Comparison of ENCODE assay signal across 16 cellular contexts in genomic region chr20:59668926-59669325, GRCh38.
A peak's percentile ranks its signal among the peaks of the same experiment; 100 is the strongest.
DNase-seq lines count a peak whose midpoint lies in the region; ATAC-seq and TF ChIP-seq lines count a peak whose summit lies in the region.
"Had no signal": no experiment of that assay in that cellular context is flagged by ENCODE, and none has a peak within 500 bp of the region (broad histone marks: within the 10 kb centered on the region; RNA-seq: fewer than 3 reads in every experiment).

No MANE protein-coding gene starts in this region.

- peaks cover 0 to 100% (median 16%) of the 10 kb centered on the region in 11 experiments; a peak in 16 of 22 replicates for H4K20me1 ChIP-seq in BLaER1 treated with 17β-estradiol and CSF1 and Interleukin-3, amounts not matched to agents 10 nM and 100 nM

- TF ChIP-seq POLR2A in esophagus muscularis mucosa (IDR thresholded peaks at IDR 0.05; ENCODE audit: low read depth): no peak
- TF ChIP-seq POLR2A in adrenal gland (IDR thresholded peaks at IDR 0.05): no peak

- DNase-seq in activated CD8-positive, alpha-beta memory T cell treated with anti-CD3 and anti-CD28 coated beads, Interleukin-2, amount 10 ng/mL, durations not matched to agents 7 days and 5 days: peak; percentile 25
- DNase-seq in activated CD8-positive, alpha-beta memory T cell treated with anti-CD3 and anti-CD28 coated beads, Interleukin-2, amount 50 U/mL, for 4 hours: no peak
- DNase-seq in esophagus muscularis mucosa (ENCODE audit: extremely low spot score) (peak; percentile 37), osteocyte (ENCODE audit: extremely low spot score, unreplicated experiment) (peak; percentile 53), adrenal gland (no peak)
- DNase-seq in activated CD4-positive, alpha-beta T cell treated with anti-CD3 and anti-CD28 coated beads for 1 hour: no peak
- DNase-seq: 8988T; CD4-positive, alpha-beta T cell; DMS153; DMS79; GDM1; HCEC 1CT had no signal

- no peak for TF ChIP-seq EP300 in esophagus muscularis mucosa (IDR thresholded peaks at IDR 0.05)

- H3K36me3 ChIP-seq in BLaER1 treated with 17β-estradiol and CSF1 and Interleukin-3, amounts not matched to agents 10 nM and 100 nM: peaks cover 0 to 100% (median 13%) of the 10 kb centered on the region in 11 experiments; a peak in 13 of 22 replicates
- H3K36me3 ChIP-seq in esophagus muscularis mucosa (no peaks in the 10 kb centered on the region), adrenal gland (replicated peaks in 1 of 2) (no peaks in the 10 kb centered on the region)

- no peaks in the 10 kb centered on the region for H3K9me3 ChIP-seq in BLaER1 treated with 17β-estradiol and CSF1 and Interleukin-3, amounts not matched to agents 10 nM and 100 nM (replicated peaks in 1 of 11)
- H3K9me3 ChIP-seq in esophagus muscularis mucosa (no peaks in the 10 kb centered on the region), adrenal gland (replicated peaks in 1 of 3) (no peaks in the 10 kb centered on the region)

- no peaks in the 10 kb centered on the region for H3K9me3 Mint-ChIP-seq in activated CD8-positive, alpha-beta memory T cell treated with anti-CD3 and anti-CD28 coated beads, Interleukin-2, amount 10 ng/mL, durations not matched to agents 7 days and 5 days (ENCODE audit: low read depth)
- no peaks in the 10 kb centered on the region for H3K9me3 Mint-ChIP-seq in osteocyte (ENCODE audit: unreplicated experiment)
- H3K9me3 Mint-ChIP-seq: CD4-positive, alpha-beta T cell; GM23338 had no signal

- H3K27ac ChIP-seq in BLaER1 treated with 17β-estradiol and CSF1 and Interleukin-3, amounts not matched to agents 10 nM and 100 nM: 0 out of 22 replicates have a peak overlapping the region, but pooled peaks of 1 of the 11 experiments have one; percentile 16
- no peak overlapping the region for H3K27ac ChIP-seq in esophagus muscularis mucosa (replicated peaks in 1 of 4)
- no peak overlapping the region for H3K27ac ChIP-seq in adrenal gland
- H3K27ac ChIP-seq: C4-2B had no signal

- H3K27me3 Mint-ChIP-seq in activated CD8-positive, alpha-beta memory T cell treated with anti-CD3 and anti-CD28 coated beads, Interleukin-2, amount 10 ng/mL, durations not matched to agents 7 days and 5 days: no peaks in the 10 kb centered on the region
- no peaks in the 10 kb centered on the region for H3K27me3 Mint-ChIP-seq in osteocyte (ENCODE audit: unreplicated experiment)

- TF ChIP-seq CTCF in esophagus muscularis mucosa (IDR thresholded peaks at IDR 0.05) (no peak), osteocyte (IDR thresholded peaks at IDR 0.05) (no peak), adrenal gland (IDR thresholded peaks at IDR 0.05) (no peak)

- intact Hi-C loops in esophagus muscularis mucosa (cut with DNase I): no loop called here
- intact Hi-C loops in adrenal gland (cut with DNase I): no loop called here

- ATAC-seq in activated CD8-positive, alpha-beta memory T cell treated with anti-CD3 and anti-CD28 coated beads, Interleukin-2, amount 10 ng/mL, durations not matched to agents 7 days and 5 days: no peak
- ATAC-seq: GM23338 had no signal

- no peak overlapping the region for H3K27ac Mint-ChIP-seq in activated CD8-positive, alpha-beta memory T cell treated with anti-CD3 and anti-CD28 coated beads, Interleukin-2, amount 10 ng/mL, durations not matched to agents 7 days and 5 days
- no peak overlapping the region for H3K27ac Mint-ChIP-seq in osteocyte (ENCODE audit: unreplicated experiment)
- H3K27ac Mint-ChIP-seq: B cell; CD4-positive, alpha-beta T cell; GM23338 had no signal

- H3K9ac ChIP-seq in BLaER1 treated with 17β-estradiol and CSF1 and Interleukin-3, amounts not matched to agents 10 nM and 100 nM: no peak overlapping the region

- peaks cover 31 to 99% (median 77%) of the 10 kb centered on the region in 10 experiments for H3K4me1 ChIP-seq in BLaER1 treated with 17β-estradiol and CSF1 and Interleukin-3, amounts not matched to agents 10 nM and 100 nM
- H3K4me1 ChIP-seq in esophagus muscularis mucosa (no peaks in the 10 kb centered on the region), adrenal gland (replicated peaks in 1 of 2) (no peaks in the 10 kb centered on the region)

- H3K4me2 ChIP-seq in BLaER1 treated with 17β-estradiol and CSF1 and Interleukin-3, amounts not matched to agents 10 nM and 100 nM: peak overlapping the region in 6 of 11 experiments; percentile 25 to 68 (median 54); a peak in 6 of 22 replicates
- H3K4me2 ChIP-seq: GM23338 had no signal

- H3K4me3 Mint-ChIP-seq in activated CD8-positive, alpha-beta memory T cell treated with anti-CD3 and anti-CD28 coated beads, Interleukin-2, amount 10 ng/mL, durations not matched to agents 7 days and 5 days: no peak overlapping the region
- no peak overlapping the region for H3K4me3 Mint-ChIP-seq in osteocyte (ENCODE audit: unreplicated experiment)
- H3K4me3 Mint-ChIP-seq: B cell; CD4-positive, alpha-beta T cell; GM23338 had no signal

- H3K4me3 ChIP-seq in BLaER1 treated with 17β-estradiol and CSF1 and Interleukin-3, amounts not matched to agents 10 nM and 100 nM: no peak overlapping the region
- H3K4me3 ChIP-seq in esophagus muscularis mucosa (no peak overlapping the region), adrenal gland (no peak overlapping the region)
- H3K4me3 ChIP-seq: GM23338 had no signal

- CTCF ChIA-PET in activated CD8-positive, alpha-beta memory T cell treated with anti-CD3 and anti-CD28 coated beads, Interleukin-2, amount 10 ng/mL, durations not matched to agents 7 days and 5 days (lab: Charles Lee): no interaction called here

- 76% methylated on average over 4 of the region's 4 CpGs for WGBS in esophagus muscularis mucosa
- WGBS in adrenal gland, 4 donors: 65 to 87% (median 77%) methylated on average over 4 of the region's 4 CpGs

- H3K4me1 Mint-ChIP-seq in activated CD8-positive, alpha-beta memory T cell treated with anti-CD3 and anti-CD28 coated beads, Interleukin-2, amount 10 ng/mL, durations not matched to agents 7 days and 5 days: no peaks in the 10 kb centered on the region
- no peaks in the 10 kb centered on the region for H3K4me1 Mint-ChIP-seq in osteocyte (ENCODE audit: unreplicated experiment)
- H3K4me1 Mint-ChIP-seq: B cell, GM23338 had no signal

- H3K36me3 Mint-ChIP-seq in activated CD8-positive, alpha-beta memory T cell treated with anti-CD3 and anti-CD28 coated beads, Interleukin-2, amount 10 ng/mL, durations not matched to agents 7 days and 5 days: no peaks in the 10 kb centered on the region
- no peaks in the 10 kb centered on the region for H3K36me3 Mint-ChIP-seq in osteocyte (ENCODE audit: unreplicated experiment)

- no peaks in the 10 kb centered on the region for H3K27me3 ChIP-seq in BLaER1 treated with 17β-estradiol and CSF1 and Interleukin-3, amounts not matched to agents 10 nM and 100 nM
- H3K27me3 ChIP-seq in esophagus muscularis mucosa: peaks cover 0 to 42% (median 0%) of the 10 kb centered on the region in 4 donors
- H3K27me3 ChIP-seq in adrenal gland: no peaks in the 10 kb centered on the region

Comparison
In these comparisons a context has a peak if more than half of its experiments do, and no peak if none do; other contexts are left out.
1. DNase-seq: peak in activated CD8-positive, alpha-beta memory T cell treated with anti-CD3 and anti-CD28 coated beads, Interleukin-2, amount 10 ng/mL, durations not matched to agents 7 days and 5 days (single experiment), esophagus muscularis mucosa (single experiment) and osteocyte (single experiment); none in activated CD8-positive, alpha-beta memory T cell treated with anti-CD3 and anti-CD28 coated beads, Interleukin-2, amount 50 U/mL, for 4 hours (single experiment), adrenal gland (0 of 7) and activated CD4-positive, alpha-beta T cell treated with anti-CD3 and anti-CD28 coated beads for 1 hour (single experiment).